In the genomic region with DNA sequence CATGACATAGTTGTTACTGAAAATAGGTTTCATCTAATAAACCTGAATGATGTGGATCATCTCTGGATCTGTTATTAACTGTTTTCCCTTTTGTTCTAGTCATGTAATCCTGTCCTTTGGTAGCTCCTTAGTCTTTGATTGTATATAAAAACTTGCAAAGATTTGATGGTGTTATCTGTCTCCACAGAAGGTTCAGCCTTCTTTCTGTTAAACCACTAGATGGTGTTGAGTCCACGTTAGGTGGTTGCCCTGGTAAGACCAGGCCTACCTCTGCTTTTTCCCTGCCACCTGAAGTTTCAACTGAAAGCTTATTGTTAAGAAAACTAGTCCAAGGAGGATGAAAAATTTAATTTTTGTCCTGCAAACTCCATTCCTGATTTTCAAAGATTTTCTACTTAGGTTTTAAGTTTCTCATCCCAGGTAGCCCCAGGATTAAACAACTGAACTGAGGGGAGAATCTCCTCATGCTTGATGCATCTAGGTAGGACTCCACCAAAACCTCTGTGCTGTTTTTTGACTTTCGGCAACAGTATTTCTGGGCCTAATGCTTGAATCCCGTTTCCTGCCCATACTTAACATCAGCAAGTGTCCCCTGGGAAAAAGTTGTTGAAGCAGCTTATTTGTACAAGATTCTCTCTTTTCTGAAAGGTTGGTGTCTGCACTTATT, we compare ENCODE assay signal across 11 cellular contexts.
DNase-seq lines count a peak whose midpoint lies in the region; FAIRE-seq and TF ChIP-seq lines count a peak whose summit lies in the region.
"Had no signal": no experiment of that assay in that cellular context is flagged by ENCODE, and none has a peak within 500 bp of the region (broad histone marks: within the 10 kb centered on the region; RNA-seq: fewer than 3 reads in every experiment).

No MANE protein-coding gene starts in this region.

- intact Hi-C loops in OCI-LY7 (cut with micrococcal nuclease; ENCODE audit: unreplicated experiment): no loop called here
- intact Hi-C loops in ovary (cut with DNase I): loop anchor here in 1 of 4 donors (2.0 to 10.0 kb wide), 2 partner anchors 55 to 79 kb away; no protein-coding TSS in a partner anchor

- CTCF ChIA-PET in OCI-LY7 (lab: Charles Lee; ENCODE audit: unreplicated experiment): no interaction called here
- CTCF ChIA-PET in H1 (lab: Charles Lee; ENCODE audit: partially characterized antibody): interaction anchor here (0.6 to 4.2 kb wide), 13 partner anchors 13 to 206 kb away, joined by 3 to 40 read pairs (median 3); no protein-coding TSS in a partner anchor

- 84% methylated on average over 3 of the region's 3 CpGs; no CpG with 5 or more reads in 1 of the 2 experiments for WGBS in H1 (ENCODE audit: extremely low coverage in 1 of 2, insufficient coverage in 1 of 2, insufficient read length in 1 of 2, insufficient replicate concordance in 2 of 2, low coverage in 1 of 2, low lambda C conversion rate in 2 of 2, missing lambda C conversion rate in 1 of 2), 2 experiments
- 76 to 92% (median 90%) methylated on average over 3 of the region's 3 CpGs for WGBS in ovary, 3 donors

- peak; percentile 64 to 66 for TF ChIP-seq RAD21 in H1 (IDR thresholded peaks at IDR 0.05 in 1 of 2, conservative IDR thresholded peaks at IDR 0.05 in 1 of 2; ENCODE audit: low read depth in 2 of 2, low read length in 2 of 2)

- no peak overlapping the region for H3K14ac ChIP-seq in H1 (ENCODE audit: insufficient read length)

- H3K27me3 ChIP-seq in H1 (replicated peaks in 1 of 4; ENCODE audit: control insufficient read depth in 3 of 4, extremely low read depth in 1 of 4, insufficient read depth in 3 of 4, low read length in 3 of 4): no peaks in the 10 kb centered on the region
- H3K27me3 ChIP-seq in osteoblast (ENCODE audit: insufficient read depth, low read length): no peaks in the 10 kb centered on the region
- no peaks in the 10 kb centered on the region for H3K27me3 ChIP-seq in ovary
- H3K27me3 ChIP-seq: BLaER1 treated with 17β-estradiol and CSF1 and Interleukin-3, amounts not matched to agents 10 nM and 100 nM had no signal

- no peak for FAIRE-seq in H1 (lab: Jason Lieb, UNC)

- POLR2A ChIA-PET in OCI-LY7 (lab: Charles Lee) (interaction anchor here (0.6 to 1.2 kb wide), 4 partner anchors 9 to 73 kb away, joined by 3 to 5 read pairs (median 4); no protein-coding TSS in a partner anchor), H1 (lab: Charles Lee; ENCODE audit: partially characterized antibody) (interaction anchor here (1.0 kb wide), 1 partner anchor 8 kb away, joined by 4 read pairs; no protein-coding TSS in a partner anchor)

- no peaks in the 10 kb centered on the region for H3K4me1 ChIP-seq in OCI-LY7 (ENCODE audit: insufficient read depth, low read length, poor library complexity, severe bottlenecking)
- no peaks in the 10 kb centered on the region for H3K4me1 ChIP-seq in H1 (replicated peaks in 1 of 4; ENCODE audit: control insufficient read depth in 3 of 4, insufficient read depth in 4 of 4, low read length in 3 of 4)
- H3K4me1 ChIP-seq in osteoblast (ENCODE audit: insufficient read depth, low read length): peaks cover 10% of the 10 kb centered on the region
- no peaks in the 10 kb centered on the region for H3K4me1 ChIP-seq in ovary (ENCODE audit: insufficient read depth)
- H3K4me1 ChIP-seq: BLaER1 treated with 17β-estradiol and CSF1 and Interleukin-3, amounts not matched to agents 10 nM and 100 nM had no signal

- no peaks in the 10 kb centered on the region for H4K20me1 ChIP-seq in OCI-LY7 (ENCODE audit: insufficient read depth, low read length)
- H4K20me1 ChIP-seq in H1 (replicated peaks in 1 of 2; ENCODE audit: control insufficient read depth in 1 of 2, insufficient read depth in 2 of 2, low read length in 2 of 2): no peaks in the 10 kb centered on the region
- no peaks in the 10 kb centered on the region for H4K20me1 ChIP-seq in osteoblast (ENCODE audit: insufficient read depth, low read length)

- H2BK12ac ChIP-seq in H1 (ENCODE audit: low read depth, low read length): no peak overlapping the region

- H2BK20ac ChIP-seq in H1 (ENCODE audit: low read length): no peak overlapping the region

- H3K36me3 ChIP-seq in OCI-LY7 (ENCODE audit: insufficient read depth, low read length) (peaks cover 8% of the 10 kb centered on the region; the same call in 1 of the 2 replicates), H1 (ENCODE audit: control insufficient read depth in 2 of 4, insufficient read depth in 4 of 4, low read length in 3 of 4) (no peaks in the 10 kb centered on the region; a peak in 1 of 8 replicates), osteoblast (ENCODE audit: insufficient read depth, low read length) (peaks cover 5% of the 10 kb centered on the region), ovary (no peaks in the 10 kb centered on the region)

- H3K9me2 ChIP-seq in OCI-LY7 (ENCODE audit: insufficient read depth, low read length): no peaks in the 10 kb centered on the region

- no peak overlapping the region for H3K56ac ChIP-seq in H1 (replicated peaks; ENCODE audit: insufficient read length, low read depth, low read length)

- H4K5ac ChIP-seq in H1 (ENCODE audit: insufficient read length, low read depth, low read length): no peak overlapping the region

- no peak for TF ChIP-seq POLR2A in H1 (IDR thresholded peaks at IDR 0.05; ENCODE audit: control extremely low read depth in 1 of 2, low read depth in 2 of 2, low read length in 2 of 2)
- TF ChIP-seq POLR2A in ovary (IDR thresholded peaks at IDR 0.05): no peak

- H4K91ac ChIP-seq in H1 (replicated peaks; ENCODE audit: insufficient read length, low read length): no peak overlapping the region

- TF ChIP-seq CTCF in OCI-LY7 (conservative IDR thresholded peaks at IDR 0.05; ENCODE audit: low read length): peak; percentile 64
- TF ChIP-seq CTCF in H1 (IDR thresholded peaks at IDR 0.05; ENCODE audit: control extremely low read depth in 1 of 3, insufficient read depth in 1 of 3, low read depth in 1 of 3, low read length in 3 of 3): peak in 2 of 3 experiments; percentile 28 to 44; a peak in 2 of 4 replicates
- peak; percentile 42 for TF ChIP-seq CTCF in osteoblast (IDR thresholded peaks at IDR 0.05; ENCODE audit: extremely low read depth, low read depth, low read length)
- TF ChIP-seq CTCF in ovary (IDR thresholded peaks at IDR 0.05): no peak

- H3K27ac ChIP-seq in OCI-LY7 (ENCODE audit: low read depth, low read length, poor library complexity, severe bottlenecking) (no peak overlapping the region), H1 (ENCODE audit: low read depth, low read length) (no peak overlapping the region), osteoblast (ENCODE audit: low read depth, low read length) (no peak overlapping the region), ovary (no peak overlapping the region)
- H3K27ac ChIP-seq: BLaER1 treated with 17β-estradiol and CSF1 and Interleukin-3, amounts not matched to agents 10 nM and 100 nM had no signal

- H3K4me2 ChIP-seq in OCI-LY7 (ENCODE audit: low read length) (no peak overlapping the region), H1 (ENCODE audit: insufficient read depth in 1 of 2, low read depth in 2 of 2, low read length in 2 of 2) (no peak overlapping the region), osteoblast (ENCODE audit: insufficient read depth, low read length) (no peak overlapping the region)
- H3K4me2 ChIP-seq: BLaER1 treated with 17β-estradiol and CSF1 and Interleukin-3, amounts not matched to agents 10 nM and 100 nM had no signal

- no peak overlapping the region for H2AK5ac ChIP-seq in H1 (ENCODE audit: low read depth, low read length)

- no TSS peak for BruUV-seq in OCI-LY7 (replicated peaks; lab: Mats Ljungman, UMichigan)

- H3K4me3 ChIP-seq in OCI-LY7 (ENCODE audit: low read depth, low read length, poor library complexity, severe bottlenecking) (no peak overlapping the region), H1 (ENCODE audit: extremely low read depth in 1 of 4, insufficient read depth in 2 of 4, low read depth in 3 of 4, low read length in 4 of 4) (no peak overlapping the region), osteoblast (ENCODE audit: insufficient read depth, low read length) (no peak overlapping the region), ovary (no peak overlapping the region)
- H3K4me3 ChIP-seq: BLaER1 treated with 17β-estradiol and CSF1 and Interleukin-3, amounts not matched to agents 10 nM and 100 nM had no signal

- H3K79me2 ChIP-seq in OCI-LY7 (ENCODE audit: insufficient read depth, low read depth, low read length): no peaks in the 10 kb centered on the region
- no peaks in the 10 kb centered on the region for H3K79me2 ChIP-seq in H1 (ENCODE audit: control insufficient read depth in 1 of 2, insufficient read depth in 2 of 2, low read length in 2 of 2)
- peaks cover 15% of the 10 kb centered on the region for H3K79me2 ChIP-seq in osteoblast (ENCODE audit: insufficient read depth, low read length)

- no peak overlapping the region for H4K8ac ChIP-seq in H1 (ENCODE audit: extremely low read depth, insufficient read depth, low read length)

- no peak overlapping the region for H3K18ac ChIP-seq in H1 (ENCODE audit: extremely low read depth, low read length)

- H2BK120ac ChIP-seq in H1 (replicated peaks; ENCODE audit: low read depth, low read length): no peak overlapping the region

- DNase-seq in SIG-M5 treated with dmso at 0.1 percent for 504 hours (lab: John Stamatoyannopoulos, UW; ENCODE audit: unreplicated experiment): peak; percentile 10
- DNase-seq in SIG-M5 (lab: John Stamatoyannopoulos, UW): no peak
- peak; percentile 11 for DNase-seq in OCI-LY7 (ENCODE audit: low spot score)
- DNase-seq in H1 (ENCODE audit: low read depth in 1 of 2, low spot score in 2 of 2): no peak
- no peak for DNase-seq in osteoblast (ENCODE audit: insufficient read length, low spot score, missing footprints)
- no peak for DNase-seq in ovary
- no peak for DNase-seq in NCI-H146 treated with DMSO at 0.1 percent for 48 hours (lab: John Stamatoyannopoulos, UW; ENCODE audit: unreplicated experiment)
- no peak for DNase-seq in NCI-H446 treated with DMSO at 0.1 percent for 48 hours (lab: John Stamatoyannopoulos, UW)
- DNase-seq: activated CD4-positive, alpha-beta memory T cell treated with anti-CD3 and anti-CD28 coated beads for 36 hours; stimulated activated CD4-positive, alpha-beta T cell treated with anti-CD3 and anti-CD28 coated beads, Interleukin-4, amount 100 ng/mL, for 4 hours had no signal

- no peak overlapping the region for H2BK15ac ChIP-seq in H1 (ENCODE audit: low read length)

- peaks cover 5% of the 10 kb centered on the region; the same call in 1 of the 2 replicates for H3K9me3 ChIP-seq in OCI-LY7 (ENCODE audit: low read length)
- H3K9me3 ChIP-seq in H1 (ENCODE audit: insufficient read depth in 2 of 2, low read depth in 1 of 2, low read length in 1 of 2): peaks cover 0 to 2% of the 10 kb centered on the region in 2 experiments; a peak in 1 of 4 replicates
- no peaks in the 10 kb centered on the region for H3K9me3 ChIP-seq in osteoblast (ENCODE audit: low read depth, low read length)
- no peaks in the 10 kb centered on the region for H3K9me3 ChIP-seq in ovary

- H3K23ac ChIP-seq in H1 (ENCODE audit: insufficient read length): no peak overlapping the region

- H3K79me1 ChIP-seq in H1 (ENCODE audit: low read depth, low read length): no peaks in the 10 kb centered on the region

- H3K23me2 ChIP-seq in H1 (ENCODE audit: low read depth, low read length): no peaks in the 10 kb centered on the region

- no peak overlapping the region for H2AFZ ChIP-seq in OCI-LY7 (ENCODE audit: low read length)
- no peak overlapping the region for H2AFZ ChIP-seq in H1 (ENCODE audit: low read length)
- H2AFZ ChIP-seq in osteoblast (ENCODE audit: low read length): no peak overlapping the region

- H2BK5ac ChIP-seq in H1 (ENCODE audit: low read depth, low read length): no peak overlapping the region

- no peak overlapping the region for H3K9ac ChIP-seq in H1 (replicated peaks in 1 of 4; ENCODE audit: extremely low read depth in 1 of 4, low read depth in 3 of 4, low read length in 3 of 4)

- no peak overlapping the region for H3K4ac ChIP-seq in H1 (replicated peaks; ENCODE audit: insufficient read length, low read depth, low read length)

- no peak for TF ChIP-seq EP300 in H1 (IDR thresholded peaks at IDR 0.05; ENCODE audit: borderline replicate concordance in 1 of 2, low read depth in 2 of 2, low read length in 2 of 2)
- TF ChIP-seq EP300 in ovary (IDR thresholded peaks at IDR 0.05): no peak

Comparison
In these comparisons a context has a peak if more than half of its experiments do, and no peak if none do; other contexts are left out.
1. DNase-seq: peak in SIG-M5 treated with dmso at 0.1 percent for 504 hours (single experiment) and OCI-LY7 (single experiment); none in SIG-M5 (single experiment), H1 (0 of 2), osteoblast (single experiment), ovary (0 of 5), NCI-H146 treated with DMSO at 0.1 percent for 48 hours (single experiment) and NCI-H446 treated with DMSO at 0.1 percent for 48 hours (single experiment).
2. CTCF ChIP-seq: peak in OCI-LY7 (single experiment), H1 (2 of 3) and osteoblast (single experiment); none in ovary (0 of 3).